25 cellular contexts compared by ENCODE assay signal in genomic region chr1:47963093-47963492, GRCh38. TPM values are rescaled to one million over a fixed set of nuclear protein-coding genes. Genes with fewer than 3 reads are reported as not detected.
DNase-seq lines count a peak whose midpoint lies in the region; ATAC-seq, FAIRE-seq and TF ChIP-seq lines count a peak whose summit lies in the region.
"Had no signal": no experiment of that assay in that cellular context is flagged by ENCODE, and none has a peak within 500 bp of the region (broad histone marks: within the 10 kb centered on the region; RNA-seq: fewer than 3 reads in every experiment).

No MANE protein-coding gene starts in this region.

- H3K27me3 ChIP-seq in right atrium auricular region (no peaks in the 10 kb centered on the region), heart right ventricle (peaks cover 0 to 5% (median 0%) of the 10 kb centered on the region in 7 donors), liver (ENCODE audit: control insufficient read depth in 4 of 4, insufficient read depth in 4 of 4, low read length in 3 of 4) (no peaks in the 10 kb centered on the region)
- H3K27me3 ChIP-seq: vagina had no signal

- H3K9me3 ChIP-seq in right atrium auricular region (no peaks in the 10 kb centered on the region), heart right ventricle (no peaks in the 10 kb centered on the region), liver (ENCODE audit: control insufficient read depth in 4 of 4, low read length in 3 of 4) (no peaks in the 10 kb centered on the region)
- H3K9me3 ChIP-seq: vagina had no signal

- peak overlapping the region in 1 of 2 donors; percentile 37 for H3K9ac ChIP-seq in liver (ENCODE audit: low read depth in 1 of 2, low read length in 2 of 2)

- 93 to 97% methylated on average over 3 of the region's 3 CpGs for WGBS in heart right ventricle, 2 donors
- 56% methylated on average over 3 of the region's 3 CpGs for WGBS in liver

- ATAC-seq in heart right ventricle: no peak
- no peak for ATAC-seq in HG02623 (IDR thresholded peaks at IDR 0.05; ENCODE audit: unreplicated experiment)
- ATAC-seq: left colon; stimulated activated naive CD8-positive, alpha-beta T cell treated with anti-CD3 and anti-CD28 coated beads, Interleukin-15, Interleukin-2, amounts not matched to agents 100 U/mL and 50 U/mL, for 24 hours had no signal

- H3K4me3 ChIP-seq in right atrium auricular region (no peak overlapping the region), heart right ventricle (no peak overlapping the region), liver (ENCODE audit: low read depth in 1 of 3, low read length in 3 of 3) (no peak overlapping the region)
- H3K4me3 ChIP-seq: PC-9, vagina had no signal

- CTCF ChIA-PET in HEK293T (lab: Yijun Ruan, JAX): no interaction called here

- no peak for TF ChIP-seq RAD21 in liver (IDR thresholded peaks at IDR 0.05)

- H3K4me1 ChIP-seq in right atrium auricular region: peaks cover 0 to 37% of the 10 kb centered on the region in 2 donors
- peaks cover 0 to 9% (median 0%) of the 10 kb centered on the region in 9 donors for H3K4me1 ChIP-seq in heart right ventricle
- peaks cover 10 to 49% (median 30%) of the 10 kb centered on the region in 4 donors for H3K4me1 ChIP-seq in liver (ENCODE audit: control insufficient read depth in 4 of 4, insufficient read depth in 4 of 4, low read length in 3 of 4)

- no peak for TF ChIP-seq CTCF in right atrium auricular region (IDR thresholded peaks at IDR 0.05)
- no peak for TF ChIP-seq CTCF in heart right ventricle (IDR thresholded peaks at IDR 0.05)
- TF ChIP-seq CTCF in liver (IDR thresholded peaks at IDR 0.05; ENCODE audit: low read depth, low read length, missing input control): no peak

- no peak for TF ChIP-seq POLR2A in H54 (IDR thresholded peaks at IDR 0.05; ENCODE audit: low read depth, low read length)

- POLR2A ChIA-PET in HEK293T (lab: Yijun Ruan, JAX): no interaction called here

- intact Hi-C loops in heart right ventricle (cut with DNase I): no loop called here

- peak overlapping the region; percentile 66 to 83 for H3K27ac ChIP-seq in right atrium auricular region
- no peak overlapping the region for H3K27ac ChIP-seq in heart right ventricle
- H3K27ac ChIP-seq in liver (ENCODE audit: low read depth in 1 of 2, low read length in 2 of 2): peak overlapping the region; percentile 73 to 77
- H3K27ac ChIP-seq: PC-9 had no signal

- DNase-seq in right atrium auricular region (ENCODE audit: low spot score): no peak
- no peak for DNase-seq in heart right ventricle
- peak; percentile 32 for DNase-seq in SK-N-DZ (ENCODE audit: low spot score)
- no peak for DNase-seq in HUDEP-2 (lab: John Stamatoyannopoulos, UW; ENCODE audit: unreplicated experiment in 76 of 76)
- DNase-seq in H54 (ENCODE audit: insufficient read length, low spot score): no peak
- no peak for DNase-seq in HEK293T (ENCODE audit: extremely low spot score)
- DNase-seq: activated B cell treated with CpG ODN at 0.5 μM for 24 hours; activated naive CD4-positive, alpha-beta T cell treated with anti-CD3 and anti-CD28 coated beads, Interleukin-2, amount 10 ng/mL, durations not matched to agents 7 days and 5 days; CD4-positive, alpha-beta T cell; effector CD8-positive, alpha-beta T cell; HCEC 1CT; head of caudate nucleus; KG1; NCI-H1417 treated with DMSO at 0.1 percent for 48 hours; PC-9; SHP77; stimulated activated naive CD8-positive, alpha-beta T cell treated with anti-CD3 and anti-CD28 coated beads, Interleukin-15, Interleukin-2, amounts not matched to agents 100 U/mL and 50 U/mL, for 24 hours; T1000 had no signal

- no peaks in the 10 kb centered on the region for H3K36me3 ChIP-seq in right atrium auricular region
- no peaks in the 10 kb centered on the region for H3K36me3 ChIP-seq in heart right ventricle
- H3K36me3 ChIP-seq in liver (ENCODE audit: control insufficient read depth in 4 of 4, insufficient read depth in 3 of 4, low read depth in 1 of 4, low read length in 3 of 4): no peaks in the 10 kb centered on the region
- H3K36me3 ChIP-seq: vagina had no signal

- no peak for FAIRE-seq in H54 (lab: Jason Lieb, UNC)
- FAIRE-seq: A204.1, HTR-8/SVneo had no signal

TF ChIP-seq in liver, 16 proteins besides CTCF, POLR2A, EP300 and RAD21:
- TF ChIP-seq ZBTB33 (IDR thresholded peaks at IDR 0.05) (no peak), ATF3 (IDR thresholded peaks at IDR 0.05) (no peak), FOXA1 (IDR thresholded peaks at IDR 0.05) (no peak), TAF1 (conservative IDR thresholded peaks at IDR 0.05) (no peak), SP1 (IDR thresholded peaks at IDR 0.05) (no peak)
TF ChIP-seq in liver: peak in this region for 0.

TF ChIP-seq in HEK293T, 16 proteins besides CTCF, POLR2A, EP300 and RAD21:
- TF ChIP-seq ARNT (IDR thresholded peaks at IDR 0.05): no peak
- TF ChIP-seq FOXM1 (IDR thresholded peaks at IDR 0.05; ENCODE audit: borderline replicate concordance): no peak
- no peak for TF ChIP-seq SP1 (IDR thresholded peaks at IDR 0.05)
- no peak for TF ChIP-seq TARDBP (IDR thresholded peaks at IDR 0.05)
- no peak for TF ChIP-seq BHLHE40 (IDR thresholded peaks at IDR 0.05; ENCODE audit: borderline replicate concordance)
- no peak for TF ChIP-seq HDGF (IDR thresholded peaks at IDR 0.05; ENCODE audit: borderline replicate concordance)
- no peak for TF ChIP-seq FOXA1 (IDR thresholded peaks at IDR 0.05)
- no peak for TF ChIP-seq ELF4 (IDR thresholded peaks at IDR 0.05)
- TF ChIP-seq L3MBTL2 (conservative IDR thresholded peaks at IDR 0.05): no peak

RNA-seq across cellular contexts. Expression of gene TRABD2B, which starts 34.1 kb away (rescaled TPM):
- 1 to 10 TPM; 3.1 to 8.1 TPM for total RNA-seq in right atrium auricular region
- 1 to 10 TPM in 1 of 10 donors, under 1 TPM in 9; 0.21 to 1.1 (median 0.53) TPM for total RNA-seq in heart right ventricle
- under 1 TPM; 0.44 to 0.83 TPM for polyA plus RNA-seq in heart right ventricle
- polyA plus RNA-seq in SK-N-DZ (2014; cell fraction: cytosol; rRNA removed): 0.03 TPM in 2 replicates
- 0.10 and 0.14 TPM in 2 replicates for polyA plus RNA-seq in SK-N-DZ (2014; cell fraction: nucleus; rRNA removed)
- 1 to 10 TPM in 1 of 2 donors, under 1 TPM in 1; 0.28 to 2.6 TPM for total RNA-seq in liver
- polyA plus RNA-seq in liver: 1 to 10 TPM; 1.2 to 1.3 TPM
- total RNA-seq: activated B cell treated with CpG ODN at 0.5 μM for 24 hours; activated T-helper 1 cell treated with anti-CD3 and anti-CD28 coated beads, Interleukin-12 subunit alpha, Interleukin-12 subunit beta, Interleukin-2, Interleukin-4 antibody, amounts not matched to agents 30 ng/mL and 10 ng/mL and 1 ng/mL, durations not matched to agents 14 hours and 24 hours and 36 hours; CD4-positive, alpha-beta T cell; PC-9 had no signal

Comparison
In these comparisons a context has a peak if more than half of its experiments do, and no peak if none do; other contexts are left out.
1. H3K27ac ChIP-seq: peak in right atrium auricular region (2 of 2) and liver (2 of 2); none in heart right ventricle (0 of 10).